8 cellular contexts compared by ENCODE assay signal in the genomic region with DNA sequence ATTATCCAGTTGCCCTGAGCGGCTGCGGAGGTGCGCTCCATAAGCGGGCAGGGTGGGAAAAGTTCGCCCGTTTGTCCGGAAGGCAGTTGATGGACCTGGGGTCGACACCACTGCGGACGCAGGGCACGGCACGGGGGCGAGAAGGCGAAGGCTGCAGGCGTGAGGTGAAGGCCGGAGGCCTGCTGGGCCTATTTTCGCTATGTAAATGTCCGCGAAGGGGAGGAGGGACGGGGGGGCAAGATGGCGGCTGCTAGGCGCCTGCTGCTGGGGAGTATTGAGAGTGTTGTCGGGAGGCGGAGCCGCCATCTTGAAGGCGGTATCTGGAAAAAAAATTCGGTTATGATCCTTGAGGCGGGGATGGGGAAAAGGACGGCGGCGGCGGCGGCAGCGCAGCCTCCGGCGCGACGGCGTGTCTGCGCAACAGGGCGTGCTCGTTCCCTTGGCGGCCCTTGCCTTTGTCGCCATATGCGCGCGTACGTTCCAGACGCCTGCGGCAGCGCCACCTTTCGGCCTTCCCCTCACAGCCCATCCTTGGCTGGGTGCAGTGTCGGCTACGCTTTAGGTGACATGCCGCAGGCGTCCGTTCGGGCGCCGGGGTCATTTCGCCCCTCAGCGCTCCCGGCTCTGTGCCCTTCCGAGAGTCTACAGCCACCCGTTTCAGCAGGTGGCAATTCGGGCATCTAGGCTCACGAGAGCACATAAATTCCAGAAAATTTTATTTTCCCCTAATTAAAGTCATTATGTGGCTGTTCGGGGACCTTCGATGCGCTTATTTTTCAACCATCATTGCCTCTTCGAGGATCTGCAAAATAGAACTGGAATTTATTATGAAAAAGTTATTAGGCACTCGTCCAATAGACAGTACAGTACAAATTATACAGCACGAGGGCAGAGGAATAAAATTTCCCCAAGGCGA. TPM values are rescaled to one million over a fixed set of nuclear protein-coding genes. Genes with fewer than 3 reads are reported as not detected.
A peak's percentile ranks its signal among the peaks of the same experiment; 100 is the strongest.
DNase-seq lines count a peak whose midpoint lies in the region; ATAC-seq, FAIRE-seq and TF ChIP-seq lines count a peak whose summit lies in the region.

No MANE protein-coding gene starts in this region.

- H3K36me3 Mint-ChIP-seq in activated naive CD8-positive, alpha-beta T cell treated with anti-CD3 and anti-CD28 coated beads, Interleukin-2, amount 50 U/mL, for 24 hours (ENCODE audit: low read depth) = peaks cover 24% of the 10 kb centered on the region

- TF ChIP-seq EP300 in A549 (IDR thresholded peaks at IDR 0.05) = no peak

- no peak for TF ChIP-seq CTCF in A549 (IDR thresholded peaks at IDR 0.05)
- peak; percentile 51 for TF ChIP-seq CTCF in liver (IDR thresholded peaks at IDR 0.05; ENCODE audit: low read depth, low read length, missing input control)

- H3K4me1 Mint-ChIP-seq in activated naive CD8-positive, alpha-beta T cell treated with anti-CD3 and anti-CD28 coated beads, Interleukin-2, amount 50 U/mL, for 24 hours = peaks cover 38% of the 10 kb centered on the region

- WGBS in A549 (ENCODE audit: missing lambda C conversion rate) = under 1% methylated on average over 26 of the region's 74 CpGs
- under 1% methylated on average over 74 of the region's 74 CpGs for WGBS in liver

- ATAC-seq in A549 (peak; percentile 85 to 90), GM21619 (IDR thresholded peaks at IDR 0.05; ENCODE audit: unreplicated experiment) (peak; percentile 63), HG03108 (IDR thresholded peaks at IDR 0.05; ENCODE audit: unreplicated experiment) (no peak)
- peak; percentile 91 for ATAC-seq in activated naive CD8-positive, alpha-beta T cell treated with anti-CD3 and anti-CD28 coated beads, Interleukin-2, amount 50 U/mL, for 24 hours

- CTCF ChIA-PET in A549 (lab: Yijun Ruan, JAX) = no interaction called here

- TF ChIP-seq RAD21 in A549 (conservative IDR thresholded peaks at IDR 0.05 in 1 of 2, IDR thresholded peaks at IDR 0.05 in 1 of 2) (no peak), liver (IDR thresholded peaks at IDR 0.05) (no peak)

- H3K4me3 ChIP-seq in A549 (peak overlapping the region; percentile 64), liver (ENCODE audit: low read depth in 1 of 3, low read length in 3 of 3) (peak overlapping the region in 2 of 3 donors; percentile 38 to 65)

- no peak for FAIRE-seq in A549 (lab: Jason Lieb, UNC)

- H3K36me3 ChIP-seq in liver (ENCODE audit: control insufficient read depth in 4 of 4, insufficient read depth in 3 of 4, low read depth in 1 of 4, low read length in 3 of 4) = peaks cover 0 to 2% (median 0%) of the 10 kb centered on the region in 4 donors

- POLR2A ChIA-PET in A549 (lab: Yijun Ruan, JAX) = no interaction called here

- H3K9me3 ChIP-seq in A549 = no peaks in the 10 kb centered on the region
- H3K9me3 ChIP-seq in liver (ENCODE audit: control insufficient read depth in 4 of 4, low read length in 3 of 4) = no peaks in the 10 kb centered on the region

- H3K27me3 ChIP-seq in liver (ENCODE audit: control insufficient read depth in 4 of 4, insufficient read depth in 4 of 4, low read length in 3 of 4) = no peaks in the 10 kb centered on the region

- 0 out of 3 replicates have a peak, but pooled peaks cover 9% of the 10 kb centered on the region for H3K4me1 ChIP-seq in A549
- H3K4me1 ChIP-seq in liver (ENCODE audit: control insufficient read depth in 4 of 4, insufficient read depth in 4 of 4, low read length in 3 of 4) = peaks cover 0 to 3% (median 0%) of the 10 kb centered on the region in 4 donors

- no peaks in the 10 kb centered on the region for H3K9me3 Mint-ChIP-seq in activated naive CD8-positive, alpha-beta T cell treated with anti-CD3 and anti-CD28 coated beads, Interleukin-2, amount 50 U/mL, for 24 hours

- peak overlapping the region in 1 of 2 donors; percentile 86 for H3K9ac ChIP-seq in liver (ENCODE audit: low read depth in 1 of 2, low read length in 2 of 2)

- H3K4me2 ChIP-seq in A549 = peak overlapping the region; percentile 84

- H3K27me3 Mint-ChIP-seq in activated naive CD8-positive, alpha-beta T cell treated with anti-CD3 and anti-CD28 coated beads, Interleukin-2, amount 50 U/mL, for 24 hours = no peaks in the 10 kb centered on the region

- peak overlapping the region; percentile 97 for H3K27ac Mint-ChIP-seq in activated naive CD8-positive, alpha-beta T cell treated with anti-CD3 and anti-CD28 coated beads, Interleukin-2, amount 50 U/mL, for 24 hours

- H3K4me3 Mint-ChIP-seq in activated naive CD8-positive, alpha-beta T cell treated with anti-CD3 and anti-CD28 coated beads, Interleukin-2, amount 50 U/mL, for 24 hours = peak overlapping the region; percentile 82

- H3K27ac ChIP-seq in A549 (peak overlapping the region; percentile 97 to 99), liver (ENCODE audit: low read depth in 1 of 2, low read length in 2 of 2) (peak overlapping the region in 1 of 2 donors; percentile 94)

- TF ChIP-seq POLR2A in A549 (IDR thresholded peaks at IDR 0.05; ENCODE audit: low read length) = no peak

- DNase-seq in A549 (ENCODE audit: low read depth in 1 of 2, low spot score in 1 of 2) (peak; percentile 27 to 94), NCI-H460 (ENCODE audit: extremely low read depth, low read depth) (peak; percentile 89), superior temporal gyrus (ENCODE audit: extremely low spot score) (peak; percentile 88), NCI-H1694 (lab: John Stamatoyannopoulos, UW) (no peak)
- peak; percentile 83 for DNase-seq in activated naive CD8-positive, alpha-beta T cell treated with anti-CD3 and anti-CD28 coated beads, Interleukin-2, amount 50 U/mL, for 24 hours

TF ChIP-seq in A549, 52 proteins besides CTCF, POLR2A, EP300 and RAD21:
- TF ChIP-seq MAFK (IDR thresholded peaks at IDR 0.05; ENCODE audit: partially characterized antibody) = no peak
- TF ChIP-seq, protein P1, sequence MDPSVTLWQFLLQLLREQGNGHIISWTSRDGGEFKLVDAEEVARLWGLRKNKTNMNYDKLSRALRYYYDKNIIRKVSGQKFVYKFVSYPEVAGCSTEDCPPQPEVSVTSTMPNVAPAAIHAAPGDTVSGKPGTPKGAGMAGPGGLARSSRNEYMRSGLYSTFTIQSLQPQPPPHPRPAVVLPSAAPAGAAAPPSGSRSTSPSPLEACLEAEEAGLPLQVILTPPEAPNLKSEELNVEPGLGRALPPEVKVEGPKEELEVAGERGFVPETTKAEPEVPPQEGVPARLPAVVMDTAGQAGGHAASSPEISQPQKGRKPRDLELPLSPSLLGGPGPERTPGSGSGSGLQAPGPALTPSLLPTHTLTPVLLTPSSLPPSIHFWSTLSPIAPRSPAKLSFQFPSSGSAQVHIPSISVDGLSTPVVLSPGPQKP (IDR thresholded peaks at IDR 0.05; ENCODE audit: low read depth, low read length) = no peak
- no peak for TF ChIP-seq TFCP2L1 (CRISPR knock-in tag; IDR thresholded peaks at IDR 0.05)
- no peak for TF ChIP-seq JUNB (IDR thresholded peaks at IDR 0.05)
- TF ChIP-seq JUN (IDR thresholded peaks at IDR 0.05) = peak in 1 of 2 experiments; percentile 71; a peak in 2 of 5 replicates
- TF ChIP-seq PHF8 (IDR thresholded peaks at IDR 0.05; ENCODE audit: borderline replicate concordance, low read depth) = peak; percentile 95; the same call in 1 of the 2 replicates
- TF ChIP-seq ZSCAN20 (CRISPR knock-in tag; IDR thresholded peaks at IDR 0.05) = no peak
- no peak for TF ChIP-seq POLR2AphosphoS2 (conservative IDR thresholded peaks at IDR 0.05; ENCODE audit: low read length)

TF ChIP-seq in liver, 16 proteins besides CTCF, POLR2A, EP300 and RAD21:
- TF ChIP-seq, protein P2, sequence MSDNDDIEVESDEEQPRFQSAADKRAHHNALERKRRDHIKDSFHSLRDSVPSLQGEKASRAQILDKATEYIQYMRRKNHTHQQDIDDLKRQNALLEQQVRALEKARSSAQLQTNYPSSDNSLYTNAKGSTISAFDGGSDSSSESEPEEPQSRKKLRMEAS (IDR thresholded peaks at IDR 0.05) = peak; percentile 42
- TF ChIP-seq TAF1 (conservative IDR thresholded peaks at IDR 0.05) (no peak), YY1 (IDR thresholded peaks at IDR 0.05) (peak; percentile 99), RXRA (IDR thresholded peaks at IDR 0.05) (peak in 1 of 2 donors; percentile 58)
- TF ChIP-seq, protein P3, sequence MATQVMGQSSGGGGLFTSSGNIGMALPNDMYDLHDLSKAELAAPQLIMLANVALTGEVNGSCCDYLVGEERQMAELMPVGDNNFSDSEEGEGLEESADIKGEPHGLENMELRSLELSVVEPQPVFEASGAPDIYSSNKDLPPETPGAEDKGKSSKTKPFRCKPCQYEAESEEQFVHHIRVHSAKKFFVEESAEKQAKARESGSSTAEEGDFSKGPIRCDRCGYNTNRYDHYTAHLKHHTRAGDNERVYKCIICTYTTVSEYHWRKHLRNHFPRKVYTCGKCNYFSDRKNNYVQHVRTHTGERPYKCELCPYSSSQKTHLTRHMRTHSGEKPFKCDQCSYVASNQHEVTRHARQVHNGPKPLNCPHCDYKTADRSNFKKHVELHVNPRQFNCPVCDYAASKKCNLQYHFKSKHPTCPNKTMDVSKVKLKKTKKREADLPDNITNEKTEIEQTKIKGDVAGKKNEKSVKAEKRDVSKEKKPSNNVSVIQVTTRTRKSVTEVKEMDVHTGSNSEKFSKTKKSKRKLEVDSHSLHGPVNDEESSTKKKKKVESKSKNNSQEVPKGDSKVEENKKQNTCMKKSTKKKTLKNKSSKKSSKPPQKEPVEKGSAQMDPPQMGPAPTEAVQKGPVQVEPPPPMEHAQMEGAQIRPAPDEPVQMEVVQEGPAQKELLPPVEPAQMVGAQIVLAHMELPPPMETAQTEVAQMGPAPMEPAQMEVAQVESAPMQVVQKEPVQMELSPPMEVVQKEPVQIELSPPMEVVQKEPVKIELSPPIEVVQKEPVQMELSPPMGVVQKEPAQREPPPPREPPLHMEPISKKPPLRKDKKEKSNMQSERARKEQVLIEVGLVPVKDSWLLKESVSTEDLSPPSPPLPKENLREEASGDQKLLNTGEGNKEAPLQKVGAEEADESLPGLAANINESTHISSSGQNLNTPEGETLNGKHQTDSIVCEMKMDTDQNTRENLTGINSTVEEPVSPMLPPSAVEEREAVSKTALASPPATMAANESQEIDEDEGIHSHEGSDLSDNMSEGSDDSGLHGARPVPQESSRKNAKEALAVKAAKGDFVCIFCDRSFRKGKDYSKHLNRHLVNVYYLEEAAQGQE (IDR thresholded peaks at IDR 0.05) = peak; percentile 24
TF ChIP-seq in liver: peak in this region for 4.

RNA-seq across cellular contexts. Expression of a gene that starts 0.7 kb away (rescaled TPM):
- polyA plus RNA-seq in A549 (2011; rRNA removed) (8.6 and 11.3 TPM in 2 replicates), A549 (2017; fragmentation: RNase III; extraction: RNeasy Plus Mini Kit Qiagen cat#74134 plus additional on column Dnase treatment) (3.0 to 3.2 TPM (median 3.1 TPM) in 3 replicates), liver (1 to 10 TPM in 1 of 2 donors, not detected in 1; 2.6 TPM)
- polyA plus RNA-seq in A549 (2012; cell fraction: cytosol; rRNA removed) = 1.5 and 2.1 TPM in 2 replicates
- 1.7 TPM in 2 replicates for polyA plus RNA-seq in A549 (2012; cell fraction: nucleus; rRNA removed)
- polyA minus RNA-seq in A549 (2011; rRNA and poly(A)+ RNA removed) = 11.5 and 12.8 TPM in 2 replicates
- total RNA-seq in NCI-H460 (2014; rRNA removed; shearing (Covaris generic)) = 11.5 and 12.9 TPM in 2 replicates
- 6.4 and 10.1 TPM in 2 replicates for polyA plus RNA-seq in NCI-H460 (2014; cell fraction: nucleus; rRNA removed)
- 10 to 100 TPM in 1 of 2 donors, not detected in 1; 15.4 TPM for total RNA-seq in liver
